In the genomic region with DNA sequence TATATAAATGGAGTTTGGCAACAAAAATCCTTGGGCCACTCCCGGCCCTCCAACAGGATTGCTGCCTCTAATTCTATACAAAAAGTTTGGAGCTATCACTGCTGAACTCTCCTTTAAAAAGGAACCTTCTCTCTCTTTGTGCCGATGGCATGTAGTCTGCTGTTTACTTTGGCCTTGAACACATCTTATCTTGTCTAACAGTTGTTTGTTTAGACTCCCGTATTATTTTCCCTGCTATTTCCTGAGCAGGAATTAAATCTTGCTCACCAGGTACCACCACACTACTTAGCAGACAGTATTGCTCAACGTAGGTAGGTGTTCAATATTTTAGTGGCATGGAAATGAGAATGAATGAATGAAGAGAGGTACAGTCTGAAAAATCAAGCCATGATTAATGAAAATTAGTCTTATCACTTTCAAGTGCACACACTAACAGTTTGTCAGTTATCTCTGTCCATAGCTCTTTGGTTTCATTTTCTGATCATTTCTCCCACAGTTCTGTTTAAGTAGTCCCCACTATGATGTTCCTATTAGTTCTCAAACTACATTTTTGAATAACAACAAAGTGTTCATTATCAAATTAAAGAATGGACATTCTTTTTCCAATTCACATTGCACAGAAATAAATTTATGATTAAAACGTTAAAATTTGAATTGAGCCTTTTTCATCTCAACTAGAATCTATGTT, we compare ENCODE assay signal across 16 cellular contexts. TPM values are rescaled to one million over a fixed set of nuclear protein-coding genes. Genes with fewer than 3 reads are reported as not detected.
DNase-seq lines count a peak whose midpoint lies in the region; ATAC-seq and TF ChIP-seq lines count a peak whose summit lies in the region.
"Had no signal": no experiment of that assay in that cellular context is flagged by ENCODE, and none has a peak within 500 bp of the region (broad histone marks: within the 10 kb centered on the region; RNA-seq: fewer than 3 reads in every experiment).

No MANE protein-coding gene starts in this region.

- no peak for TF ChIP-seq POLR2A in gastrocnemius medialis (IDR thresholded peaks at IDR 0.05)

- peaks cover 11 to 36% of the 10 kb centered on the region in 2 donors for H3K4me1 ChIP-seq in gastrocnemius medialis

- intact Hi-C loops in gastrocnemius medialis (cut with DNase I; ENCODE audit: low total_unique reads) = loop anchor here (2.0 kb wide), 1 partner anchor 72 kb away; no protein-coding TSS in a partner anchor
- intact Hi-C loops in activated T-helper 2 cell treated with anti-CD3 and anti-CD28 coated beads, Interferon-gamma antibody, Interleukin-2, Interleukin-4, amounts not matched to agents 10 μg/mL and 5 μg/mL and 100 μg/mL, durations not matched to agents 14 hours and 24 hours and 36 hours (cut with micrococcal nuclease) = no loop called here

- peaks cover 14% of the 10 kb centered on the region for H3K4me1 Mint-ChIP-seq in activated T-helper 2 cell treated with anti-CD3 and anti-CD28 coated beads, Interferon-gamma antibody, Interleukin-2, Interleukin-4, amounts not matched to agents 10 μg/mL and 5 μg/mL and 100 μg/mL, durations not matched to agents 14 hours and 24 hours and 36 hours (ENCODE audit: low read depth)

- peak overlapping the region; percentile 89 to 99 (median 94) for H3K27ac ChIP-seq in gastrocnemius medialis

- H3K36me3 Mint-ChIP-seq in activated T-helper 2 cell treated with anti-CD3 and anti-CD28 coated beads, Interferon-gamma antibody, Interleukin-2, Interleukin-4, amounts not matched to agents 10 μg/mL and 5 μg/mL and 100 μg/mL, durations not matched to agents 14 hours and 24 hours and 36 hours (ENCODE audit: low read depth) = no peaks in the 10 kb centered on the region

- no peaks in the 10 kb centered on the region for H3K27me3 ChIP-seq in gastrocnemius medialis

- DNase-seq in DMS53 treated with DMSO at 0.1 percent for 48 hours (lab: John Stamatoyannopoulos, UW; ENCODE audit: unreplicated experiment) (peak; percentile 16), NCI-H146 (lab: John Stamatoyannopoulos, UW) (peak; percentile 61), dermis blood vessel endothelial cell (peak; percentile 5), gastrocnemius medialis (no peak), mucosa of gallbladder (ENCODE audit: low spot score) (no peak)
- DNase-seq in activated T-helper 2 cell treated with anti-CD3 and anti-CD28 coated beads, Interferon-gamma antibody, Interleukin-2, Interleukin-4, amounts not matched to agents 10 μg/mL and 5 μg/mL and 100 μg/mL, durations not matched to agents 14 hours and 24 hours and 36 hours (ENCODE audit: low spot score) = no peak
- DNase-seq: activated CD4-positive, alpha-beta T cell treated with anti-CD3 and anti-CD28 coated beads, Interleukin-2, amount 10 ng/mL, durations not matched to agents 7 days and 5 days; activated effector memory CD4-positive, alpha-beta T cell treated with anti-CD3 and anti-CD28 coated beads, Interleukin-2, amount 50 U/mL, for 16 hours; AML-193; EL; NCI-H1092; NCI-H2107 had no signal

- H3K27ac Mint-ChIP-seq in activated T-helper 2 cell treated with anti-CD3 and anti-CD28 coated beads, Interferon-gamma antibody, Interleukin-2, Interleukin-4, amounts not matched to agents 10 μg/mL and 5 μg/mL and 100 μg/mL, durations not matched to agents 14 hours and 24 hours and 36 hours = no peak overlapping the region
- H3K27ac Mint-ChIP-seq: activated CD4-positive, alpha-beta T cell treated with anti-CD3 and anti-CD28 coated beads, Interleukin-2, amount 10 ng/mL, durations not matched to agents 7 days and 5 days had no signal

- peaks cover 59% of the 10 kb centered on the region for H3K27me3 Mint-ChIP-seq in activated T-helper 2 cell treated with anti-CD3 and anti-CD28 coated beads, Interferon-gamma antibody, Interleukin-2, Interleukin-4, amounts not matched to agents 10 μg/mL and 5 μg/mL and 100 μg/mL, durations not matched to agents 14 hours and 24 hours and 36 hours (ENCODE audit: low read depth)

- in situ Hi-C loops in gastrocnemius medialis (cut with MboI; ENCODE audit: low sequenced_read_pairs in 4 of 4) = no loop called here

- no peaks in the 10 kb centered on the region for H3K9me3 ChIP-seq in gastrocnemius medialis

- ATAC-seq in gastrocnemius medialis (no peak), GM21576 (IDR thresholded peaks at IDR 0.05; ENCODE audit: unreplicated experiment) (no peak)
- ATAC-seq: esophagus mucosa had no signal

- H3K4me3 ChIP-seq in gastrocnemius medialis = peak overlapping the region; percentile 25 to 86 (median 50)

- no peak for TF ChIP-seq CTCF in gastrocnemius medialis (IDR thresholded peaks at IDR 0.05 in 4 of 5, conservative IDR thresholded peaks at IDR 0.05 in 1 of 5)

- no peaks in the 10 kb centered on the region for H3K9me3 Mint-ChIP-seq in activated T-helper 2 cell treated with anti-CD3 and anti-CD28 coated beads, Interferon-gamma antibody, Interleukin-2, Interleukin-4, amounts not matched to agents 10 μg/mL and 5 μg/mL and 100 μg/mL, durations not matched to agents 14 hours and 24 hours and 36 hours
- H3K9me3 Mint-ChIP-seq: activated CD4-positive, alpha-beta T cell treated with anti-CD3 and anti-CD28 coated beads, Interleukin-2, amount 10 ng/mL, durations not matched to agents 7 days and 5 days; neural crest cell had no signal

- no peaks in the 10 kb centered on the region for H3K36me3 ChIP-seq in gastrocnemius medialis

- H3K4me3 Mint-ChIP-seq in activated T-helper 2 cell treated with anti-CD3 and anti-CD28 coated beads, Interferon-gamma antibody, Interleukin-2, Interleukin-4, amounts not matched to agents 10 μg/mL and 5 μg/mL and 100 μg/mL, durations not matched to agents 14 hours and 24 hours and 36 hours (ENCODE audit: low read depth) = no peak overlapping the region
- H3K4me3 Mint-ChIP-seq: activated CD4-positive, alpha-beta T cell treated with anti-CD3 and anti-CD28 coated beads, Interleukin-2, amount 10 ng/mL, durations not matched to agents 7 days and 5 days; neural crest cell had no signal

RNA-seq across cellular contexts. Expression of a gene that starts 6.9 kb away (rescaled TPM):
- total RNA-seq in dermis blood vessel endothelial cell (not detected in 2 replicates), gastrocnemius medialis (1 to 10 TPM; 5.9 to 9.0 (median 7.4) TPM), mucosa of gallbladder (2.4 TPM)
- total RNA-seq in activated T-helper 2 cell treated with anti-CD3 and anti-CD28 coated beads, Interferon-gamma antibody, Interleukin-2, Interleukin-4, amounts not matched to agents 10 μg/mL and 5 μg/mL and 100 μg/mL, durations not matched to agents 14 hours and 24 hours and 36 hours = not detected in 2 replicates
- total RNA-seq: activated CD4-positive, alpha-beta T cell treated with anti-CD3 and anti-CD28 coated beads, Interleukin-2, amount 10 ng/mL, durations not matched to agents 7 days and 5 days; renal cortical epithelial cell had no signal

RNA-seq across cellular contexts. Expression of a gene that starts 48.2 kb away (rescaled TPM):
- total RNA-seq in dermis blood vessel endothelial cell (71.6 and 111 TPM in 2 replicates), gastrocnemius medialis (1 to 10 TPM; 7.0 to 9.5 (median 9.2) TPM), mucosa of gallbladder (41.9 TPM)
- total RNA-seq in activated T-helper 2 cell treated with anti-CD3 and anti-CD28 coated beads, Interferon-gamma antibody, Interleukin-2, Interleukin-4, amounts not matched to agents 10 μg/mL and 5 μg/mL and 100 μg/mL, durations not matched to agents 14 hours and 24 hours and 36 hours = 40.5 and 43.4 TPM in 2 replicates

Comparison
In these comparisons a context has a peak if more than half of its experiments do, and no peak if none do; other contexts are left out.
1. DNase-seq: peak in DMS53 treated with DMSO at 0.1 percent for 48 hours (single experiment), NCI-H146 (single experiment) and dermis blood vessel endothelial cell (single experiment); none in gastrocnemius medialis (0 of 2), activated T-helper 2 cell treated with anti-CD3 and anti-CD28 coated beads, Interferon-gamma antibody, Interleukin-2, Interleukin-4, amounts not matched to agents 10 μg/mL and 5 μg/mL and 100 μg/mL, durations not matched to agents 14 hours and 24 hours and 36 hours (single experiment) and mucosa of gallbladder (single experiment).